In genomic region chr11:110096369-110096976, GRCh38 we compare ENCODE assay signal across 23 cellular contexts. TPM values are rescaled to one million over a fixed set of nuclear protein-coding genes. Genes with fewer than 3 reads are reported as not detected.
A peak's percentile ranks its signal among the peaks of the same experiment; 100 is the strongest.
DNase-seq lines count a peak whose midpoint lies in the region; ATAC-seq and TF ChIP-seq lines count a peak whose summit lies in the region.
"Had no signal": no experiment of that assay in that cellular context is flagged by ENCODE, and none has a peak within 500 bp of the region (broad histone marks: within the 10 kb centered on the region; RNA-seq: fewer than 3 reads in every experiment).

No MANE protein-coding gene starts in this region.

- CTCF ChIA-PET in IMR-90 (lab: Yijun Ruan, JAX) (interaction anchor here (1.1 kb wide), 1 partner anchor 157 kb away, joined by 3 read pairs; no protein-coding TSS in a partner anchor), RWPE1 (lab: Yijun Ruan, JAX) (interaction anchor here (0.8 kb wide), 1 partner anchor 152 kb away, joined by 3 read pairs; no protein-coding TSS in a partner anchor)

- peaks cover 15% of the 10 kb centered on the region for H3K79me2 ChIP-seq in trophoblast cell (ENCODE audit: control insufficient read depth, insufficient read depth, low read length, poor library complexity)

- H3K4me3 Mint-ChIP-seq in activated T-helper 2 cell treated with anti-CD3 and anti-CD28 coated beads, Interferon-gamma antibody, Interleukin-2, Interleukin-4, amounts not matched to agents 10 μg/mL and 5 μg/mL and 100 μg/mL, durations not matched to agents 14 hours and 24 hours and 36 hours (ENCODE audit: low read depth), result peak overlapping the region; percentile 19
- H3K4me3 Mint-ChIP-seq: activated naive CD4-positive, alpha-beta T cell treated with anti-CD3 and anti-CD28 coated beads, Interleukin-2, amount 10 ng/mL, durations not matched to agents 7 days and 5 days; natural killer cell had no signal

- H3K23ac ChIP-seq in IMR-90 (ENCODE audit: low read depth, low read length), result peak overlapping the region; percentile 48
- H3K23ac ChIP-seq in trophoblast cell (ENCODE audit: low read length), result no peak overlapping the region

- no peak overlapping the region for H3K4ac ChIP-seq in IMR-90 (ENCODE audit: low read depth, low read length)
- peak overlapping the region; percentile 44 for H3K4ac ChIP-seq in trophoblast cell (ENCODE audit: low read depth, low read length)

- WGBS in IMR-90 (ENCODE audit: extremely low coverage in 2 of 2, insufficient read length in 1 of 2), 2 experiments, result 100% methylated on average over 1 of the region's 6 CpGs; no CpG with 5 or more reads in 1 of the 2 experiments
- no CpG with 5 or more reads among the region's 6 CpGs for whole genome bisulfite sequencing in trophoblast cell (ENCODE audit: extremely low coverage, insufficient coverage, insufficient read length)

- peaks cover 30% of the 10 kb centered on the region for H3K27me3 Mint-ChIP-seq in activated T-helper 2 cell treated with anti-CD3 and anti-CD28 coated beads, Interferon-gamma antibody, Interleukin-2, Interleukin-4, amounts not matched to agents 10 μg/mL and 5 μg/mL and 100 μg/mL, durations not matched to agents 14 hours and 24 hours and 36 hours (ENCODE audit: low read depth)

- TF ChIP-seq CTCF in IMR-90 (conservative IDR thresholded peaks at IDR 0.05; ENCODE audit: low read depth, low read length) (no peak), RWPE1 (conservative IDR thresholded peaks at IDR 0.05; ENCODE audit: low read depth) (no peak), lower lobe of right lung (IDR thresholded peaks at IDR 0.05) (no peak)

- H3K18ac ChIP-seq in IMR-90 (ENCODE audit: low read depth, low read length), result no peak overlapping the region
- H3K18ac ChIP-seq in trophoblast cell (ENCODE audit: low read length), result no peak overlapping the region

- H2AK5ac ChIP-seq in IMR-90 (ENCODE audit: low read depth, low read length) (0 out of 2 replicates have a peak overlapping the region, but pooled peaks have one; percentile 51), trophoblast cell (ENCODE audit: low read length) (no peak overlapping the region)

- no peak overlapping the region for H2BK20ac ChIP-seq in IMR-90 (ENCODE audit: low read depth, low read length)

- H2AK9ac ChIP-seq in IMR-90 (replicated peaks; ENCODE audit: low read depth, low read length, poor library complexity), result no peak overlapping the region

- H3K4me2 ChIP-seq in IMR-90 (ENCODE audit: low read depth, low read length) (no peak overlapping the region), trophoblast cell (ENCODE audit: low read length) (no peak overlapping the region)

- in situ Hi-C loops in IMR-90 (cut with MboI; ENCODE audit: low sequenced_read_pairs), result no loop called here

- peaks cover 49% of the 10 kb centered on the region for H3K36me3 Mint-ChIP-seq in activated T-helper 2 cell treated with anti-CD3 and anti-CD28 coated beads, Interferon-gamma antibody, Interleukin-2, Interleukin-4, amounts not matched to agents 10 μg/mL and 5 μg/mL and 100 μg/mL, durations not matched to agents 14 hours and 24 hours and 36 hours (ENCODE audit: low read depth)
- H3K36me3 Mint-ChIP-seq: natural killer cell had no signal

- TF ChIP-seq RAD21 in IMR-90 (IDR thresholded peaks at IDR 0.05; ENCODE audit: low read length), result no peak

- no peak overlapping the region for H3K27ac ChIP-seq in IMR-90 (ENCODE audit: insufficient read depth, low read length)
- H3K27ac ChIP-seq in trophoblast cell (ENCODE audit: low read depth, low read length), result no peak overlapping the region
- H3K27ac ChIP-seq in RWPE1, result no peak overlapping the region
- H3K27ac ChIP-seq in lower lobe of right lung, result no peak overlapping the region
- H3K27ac ChIP-seq: brain microvascular endothelial cell, epithelial cell of prostate, parathyroid adenoma, SJSA1, spleen, upper lobe of right lung had no signal

- no peak overlapping the region for H3K27ac Mint-ChIP-seq in activated T-helper 2 cell treated with anti-CD3 and anti-CD28 coated beads, Interferon-gamma antibody, Interleukin-2, Interleukin-4, amounts not matched to agents 10 μg/mL and 5 μg/mL and 100 μg/mL, durations not matched to agents 14 hours and 24 hours and 36 hours
- H3K27ac Mint-ChIP-seq: activated naive CD4-positive, alpha-beta T cell treated with anti-CD3 and anti-CD28 coated beads, Interleukin-2, amount 10 ng/mL, durations not matched to agents 7 days and 5 days; natural killer cell had no signal

- peaks cover 14% of the 10 kb centered on the region; the same call in 1 of the 2 replicates for H4K20me1 ChIP-seq in IMR-90 (ENCODE audit: insufficient read depth, low read length)

- H3K27me3 ChIP-seq in IMR-90 (ENCODE audit: control insufficient read depth, insufficient read depth, low read length), result no peaks in the 10 kb centered on the region
- H3K27me3 ChIP-seq in trophoblast cell (ENCODE audit: insufficient read depth, low read length), result no peaks in the 10 kb centered on the region
- H3K27me3 ChIP-seq in lower lobe of right lung (ENCODE audit: low read depth), result no peaks in the 10 kb centered on the region
- H3K27me3 ChIP-seq: brain microvascular endothelial cell, SJSA1, upper lobe of right lung had no signal

- H3K14ac ChIP-seq in IMR-90 (replicated peaks; ENCODE audit: low read depth, low read length) (no peak overlapping the region), trophoblast cell (ENCODE audit: low read length) (no peak overlapping the region)

- H4K12ac ChIP-seq in trophoblast cell (ENCODE audit: low read depth, low read length), result no peak overlapping the region

- H3K79me1 ChIP-seq in IMR-90 (ENCODE audit: low read depth in 1 of 2, low read length in 2 of 2), result peaks cover 9 to 53% of the 10 kb centered on the region in 2 experiments
- H3K79me1 ChIP-seq in trophoblast cell (ENCODE audit: low read length), result peaks cover 16% of the 10 kb centered on the region

- H3K4me1 ChIP-seq in IMR-90 (ENCODE audit: control insufficient read depth, insufficient read depth, low read length) (peaks cover 8% of the 10 kb centered on the region), trophoblast cell (ENCODE audit: control insufficient read depth in 1 of 2, insufficient read depth in 2 of 2, low read length in 2 of 2) (peaks cover 3 to 4% of the 10 kb centered on the region in 2 experiments), lower lobe of right lung (peaks cover 17% of the 10 kb centered on the region)
- H3K4me1 ChIP-seq: upper lobe of right lung had no signal

- H4K8ac ChIP-seq in IMR-90 (ENCODE audit: low read depth in 2 of 2, low read length in 2 of 2) (no peak overlapping the region), trophoblast cell (ENCODE audit: low read depth, low read length) (no peak overlapping the region)

- no peak overlapping the region for H3K56ac ChIP-seq in IMR-90 (ENCODE audit: extremely low read depth, insufficient read depth, low read length)

- dilution Hi-C loops in IMR-90 (cut with HindIII; ENCODE audit: low sequenced_read_pairs, unreplicated experiment), result no loop called here

- POLR2A ChIA-PET in IMR-90 (lab: Charles Lee; ENCODE audit: unreplicated experiment), result no interaction called here
- POLR2A ChIA-PET in RWPE1 (lab: Yijun Ruan, JAX; ENCODE audit: low non-redundant PET), result no interaction called here

- H4K91ac ChIP-seq in IMR-90 (ENCODE audit: insufficient read depth, low read depth, low read length) (no peak overlapping the region), trophoblast cell (ENCODE audit: low read depth, low read length) (no peak overlapping the region)

- peaks cover 2% of the 10 kb centered on the region; the same call in 1 of the 2 replicates for H3K36me3 ChIP-seq in IMR-90 (ENCODE audit: control insufficient read depth, insufficient read depth, low read length)
- peaks cover 0 to under 1% of the 10 kb centered on the region in 2 experiments for H3K36me3 ChIP-seq in trophoblast cell (ENCODE audit: control insufficient read depth in 1 of 2, insufficient read depth in 2 of 2, low read length in 2 of 2)
- no peaks in the 10 kb centered on the region for H3K36me3 ChIP-seq in lower lobe of right lung
- H3K36me3 ChIP-seq: spleen, upper lobe of right lung had no signal

- H3K9me3 ChIP-seq in IMR-90 (ENCODE audit: control insufficient read depth, insufficient read depth, low read length) (no peaks in the 10 kb centered on the region), trophoblast cell (ENCODE audit: insufficient read depth, low read depth, low read length) (no peaks in the 10 kb centered on the region), lower lobe of right lung (no peaks in the 10 kb centered on the region)
- H3K9me3 ChIP-seq: SJSA1, spleen, upper lobe of right lung had no signal

- intact Hi-C loops in IMR-90 (cut with micrococcal nuclease) (no loop called here), lower lobe of right lung (cut with DNase I) (no loop called here)
- intact Hi-C loops in activated T-helper 2 cell treated with anti-CD3 and anti-CD28 coated beads, Interferon-gamma antibody, Interleukin-2, Interleukin-4, amounts not matched to agents 10 μg/mL and 5 μg/mL and 100 μg/mL, durations not matched to agents 14 hours and 24 hours and 36 hours (cut with micrococcal nuclease), result loop anchor here (10.0 kb wide), 1 partner anchor 1472 kb away; no protein-coding TSS in a partner anchor

- H3K9me3 Mint-ChIP-seq in activated T-helper 2 cell treated with anti-CD3 and anti-CD28 coated beads, Interferon-gamma antibody, Interleukin-2, Interleukin-4, amounts not matched to agents 10 μg/mL and 5 μg/mL and 100 μg/mL, durations not matched to agents 14 hours and 24 hours and 36 hours, result no peaks in the 10 kb centered on the region
- H3K9me3 Mint-ChIP-seq: activated naive CD4-positive, alpha-beta T cell treated with anti-CD3 and anti-CD28 coated beads, Interleukin-2, amount 10 ng/mL, durations not matched to agents 7 days and 5 days; natural killer cell had no signal

- DNase-seq in IMR-90 (no peak), trophoblast cell (no peak), NCI-H2196 treated with DMSO at 0.1 percent for 48 hours (lab: John Stamatoyannopoulos, UW; ENCODE audit: unreplicated experiment) (no peak), RWPE1 (ENCODE audit: low spot score) (no peak), lower lobe of right lung (no peak)
- DNase-seq in activated T-helper 2 cell treated with anti-CD3 and anti-CD28 coated beads, Interferon-gamma antibody, Interleukin-2, Interleukin-4, amounts not matched to agents 10 μg/mL and 5 μg/mL and 100 μg/mL, durations not matched to agents 14 hours and 24 hours and 36 hours (ENCODE audit: low spot score), result no peak
- DNase-seq: activated CD4-positive, CD25-positive, alpha-beta regulatory T cell; activated naive CD4-positive, alpha-beta T cell treated with anti-CD3 and anti-CD28 coated beads, Interleukin-2, amount 10 ng/mL, durations not matched to agents 7 days and 5 days; brain microvascular endothelial cell; effector CD4-positive, alpha-beta T cell; H7; kidney; natural killer cell; NCI-H1092 treated with DMSO at 0.1 percent for 48 hours; NCI-H187; right cardiac atrium; spleen; T-helper 1 cell; upper lobe of right lung had no signal

- no peak overlapping the region for H2BK12ac ChIP-seq in trophoblast cell (ENCODE audit: low read length)

- H4K5ac ChIP-seq in IMR-90 (ENCODE audit: low read depth, low read length), result no peak overlapping the region

- TF ChIP-seq POLR2A in IMR-90 (IDR thresholded peaks at IDR 0.05; ENCODE audit: low read depth, low read length), result no peak

- no peak for ATAC-seq in IMR-90 (ENCODE audit: low read depth)
- ATAC-seq in lower lobe of right lung, result no peak
- ATAC-seq: natural killer cell, right cardiac atrium, upper lobe of right lung had no signal

- H3K4me3 ChIP-seq in GM08714 (ENCODE audit: low read length) (peak overlapping the region; percentile 34; the same call in 1 of the 2 replicates), IMR-90 (ENCODE audit: insufficient read depth, low read depth, low read length) (no peak overlapping the region), trophoblast cell (ENCODE audit: low read depth, low read length) (no peak overlapping the region), lower lobe of right lung (no peak overlapping the region)
- H3K4me3 ChIP-seq: SJSA1, spleen, upper lobe of right lung had no signal

- H3K4me1 Mint-ChIP-seq in activated T-helper 2 cell treated with anti-CD3 and anti-CD28 coated beads, Interferon-gamma antibody, Interleukin-2, Interleukin-4, amounts not matched to agents 10 μg/mL and 5 μg/mL and 100 μg/mL, durations not matched to agents 14 hours and 24 hours and 36 hours (ENCODE audit: low read depth), result peaks cover 32% of the 10 kb centered on the region

- H3K9me1 ChIP-seq in IMR-90 (ENCODE audit: insufficient read depth, low read length), result peaks cover 7% of the 10 kb centered on the region; the same call in 1 of the 2 replicates

- H2BK120ac ChIP-seq in IMR-90 (ENCODE audit: low read depth, low read length), result no peak overlapping the region
- H2BK120ac ChIP-seq in trophoblast cell (ENCODE audit: insufficient read depth, low read length, poor library complexity), result no peak overlapping the region

- no peak overlapping the region for H2AFZ ChIP-seq in IMR-90 (replicated peaks; ENCODE audit: low read length, poor library complexity)
- H2AFZ ChIP-seq in trophoblast cell (ENCODE audit: insufficient read depth, low read length, poor library complexity), result no peak overlapping the region
- H2AFZ ChIP-seq: parathyroid adenoma had no signal

- H3K9ac ChIP-seq in IMR-90 (ENCODE audit: low read depth, low read length) (no peak overlapping the region), trophoblast cell (ENCODE audit: low read length) (no peak overlapping the region)
- H3K9ac ChIP-seq: parathyroid adenoma had no signal

- no TSS peak for BruUV-seq in IMR-90 (replicated peaks; lab: Mats Ljungman, UMichigan)

- no peak overlapping the region for H2BK5ac ChIP-seq in IMR-90 (ENCODE audit: low read depth, low read length, poor library complexity, severe bottlenecking)
- no peak overlapping the region for H2BK5ac ChIP-seq in trophoblast cell (ENCODE audit: low read depth, low read length, poor library complexity)

- H2BK15ac ChIP-seq in IMR-90 (ENCODE audit: low read depth, low read length), result no peak overlapping the region

RNA-seq across cellular contexts. Expression of gene ZC3H12C, which starts 3.3 kb away (rescaled TPM):
- total RNA-seq in IMR-90 (2012; rRNA removed), result 14.2 and 15.8 TPM in 2 replicates
- 4.2 and 4.7 TPM in 2 replicates for polyA plus RNA-seq in IMR-90 (2012; rRNA removed)
- 1.7 and 2.2 TPM in 2 replicates for polyA plus RNA-seq in IMR-90 (2012; cell fraction: cytosol; rRNA removed)
- 5.2 and 12.8 TPM in 2 replicates for polyA plus RNA-seq in IMR-90 (2012; cell fraction: nucleus; rRNA removed; ENCODE audit: low replicate concordance)
- 16.7 and 17.5 TPM in 2 replicates for total RNA-seq in activated T-helper 2 cell treated with anti-CD3 and anti-CD28 coated beads, Interferon-gamma antibody, Interleukin-2, Interleukin-4, amounts not matched to agents 10 μg/mL and 5 μg/mL and 100 μg/mL, durations not matched to agents 14 hours and 24 hours and 36 hours
- 8.1 and 8.4 TPM in 2 replicates for polyA plus RNA-seq in trophoblast cell (2013)
- total RNA-seq in lower lobe of right lung, result 11.4 TPM
